In genomic region chr17:82358467-82359350, GRCh38 we compare ENCODE assay signal across 11 cellular contexts. TPM values are rescaled to one million over a fixed set of nuclear protein-coding genes. Genes with fewer than 3 reads are reported as not detected.
DNase-seq lines count a peak whose midpoint lies in the region; ATAC-seq, FAIRE-seq and TF ChIP-seq lines count a peak whose summit lies in the region.
"Had no signal": no experiment of that assay in that cellular context is flagged by ENCODE, and none has a peak within 500 bp of the region (broad histone marks: within the 10 kb centered on the region; RNA-seq: fewer than 3 reads in every experiment).

Gene TEX19 (plus strand): TSS chr17:82359247. CDS start chr17:82362151, 2,904 bp downstream.

- no peak for TF ChIP-seq RAD21 in GM12878 (IDR thresholded peaks at IDR 0.05; ENCODE audit: insufficient read depth, low read depth, low read length)

- intact Hi-C loops in GM12878 (cut with micrococcal nuclease; ENCODE audit: unreplicated experiment) = no loop called here

- peaks cover 10% of the 10 kb centered on the region for H3K4me1 ChIP-seq in BE2C
- H3K4me1 ChIP-seq in GM12878 (ENCODE audit: control insufficient read depth, insufficient read depth, low read length) = peaks cover 4% of the 10 kb centered on the region; the same call in 1 of the 2 replicates
- H3K4me1 ChIP-seq: heart right ventricle had no signal

- CTCF ChIA-PET in GM12878 (lab: Yijun Ruan, JAX) = interaction anchor here (0.6 to 1.8 kb wide), 9 partner anchors 8 to 191 kb away, joined by 3 to 8 read pairs (median 4); partner anchors contain the start of gene UTS2R
- CTCF ChIA-PET in GM10248 (lab: Yijun Ruan, JAX) = interaction anchor here (2.6 kb wide), 1 partner anchor 10 kb away, joined by 9 read pairs; no protein-coding TSS in a partner anchor

- SMC1A ChIA-PET in GM12878 (lab: Charles Lee; ENCODE audit: uncharacterized antibody, unreplicated experiment) = interaction anchor here (0.8 to 1.2 kb wide), 3 partner anchors 8 to 61 kb away, joined by 3 read pairs; no protein-coding TSS in a partner anchor

- H3K27ac ChIP-seq in GM12878 (ENCODE audit: control insufficient read depth, insufficient read depth) = no peak within 1 kb of the TSS
- H3K27ac ChIP-seq: heart right ventricle, neutrophil had no signal

- RAD21 ChIA-PET in GM12878 (lab: Charles Lee; ENCODE audit: unreplicated experiment) = interaction anchor here (1.2 kb wide), 1 partner anchor 43 kb away, joined by 6 read pairs; no protein-coding TSS in a partner anchor

- peak; percentile 20 for TF ChIP-seq CTCF in BE2C (IDR thresholded peaks at IDR 0.05; ENCODE audit: low read depth, low read length)
- TF ChIP-seq CTCF in GM12878 (IDR thresholded peaks at IDR 0.05 in 2 of 3, conservative IDR thresholded peaks at IDR 0.05 in 1 of 3; ENCODE audit: control insufficient read depth in 2 of 3, extremely low read depth in 1 of 3, insufficient read depth in 1 of 3, low read depth in 3 of 3, low read length in 3 of 3) = peak in 1 of 3 experiments; percentile 10; a peak in 1 of 6 replicates
- no peak for TF ChIP-seq CTCF in GM10248 (IDR thresholded peaks at IDR 0.05; ENCODE audit: control extremely low read depth, extremely low read depth, low read depth, missing control alignments)

- no peaks in the 10 kb centered on the region for H3K79me2 ChIP-seq in GM12878 (ENCODE audit: control insufficient read depth, insufficient read depth, low read length)

- TF ChIP-seq EP300 in GM12878 (IDR thresholded peaks at IDR 0.05; ENCODE audit: borderline replicate concordance in 1 of 2, control insufficient read depth in 1 of 2, low read depth in 2 of 2, low read length in 2 of 2) = no peak

- H3K27me3 ChIP-seq in BE2C = no peaks in the 10 kb centered on the region
- H3K27me3 ChIP-seq in GM12878 (replicated peaks in 1 of 2; ENCODE audit: control insufficient read depth in 2 of 2, insufficient read depth in 2 of 2, low read length in 1 of 2) = no peaks in the 10 kb centered on the region

- TF ChIP-seq POLR2A in GM12878 (IDR thresholded peaks at IDR 0.05; ENCODE audit: low read depth, low read length) = no peak

- H3K4me3 ChIP-seq in BE2C (ENCODE audit: low read depth, low read length) (no peak within 1 kb of the TSS), GM12878 (no peak within 1 kb of the TSS)
- H3K4me3 ChIP-seq: heart right ventricle had no signal

- no peak for FAIRE-seq in GM12878 (lab: Jason Lieb, UNC)

- DNase-seq in BE2C (peak; percentile 53), ELR (ENCODE audit: low read depth) (peak; percentile 43), NCI-H2171 (lab: John Stamatoyannopoulos, UW) (peak; percentile 18), GM12878 (ENCODE audit: low read depth, low spot score) (no peak), AG08395 (ENCODE audit: low spot score) (no peak), GM10248 (ENCODE audit: extremely low spot score) (no peak)
- no peak for DNase-seq in activated CD4-positive, alpha-beta T cell treated with anti-CD3 and anti-CD28 coated beads for 1 hour
- DNase-seq: heart right ventricle had no signal

- no peak within 1 kb of the TSS for H3K9ac ChIP-seq in GM12878 (ENCODE audit: control insufficient read depth, insufficient read depth, low read length)

- BruUV-seq in GM12878 (replicated peaks; lab: Mats Ljungman, UMichigan) = no TSS peak

- ATAC-seq in GM12878 (peak; percentile 67), HG02642 (IDR thresholded peaks at IDR 0.05; ENCODE audit: poor library complexity, unreplicated experiment) (no peak)
- ATAC-seq: heart right ventricle had no signal

- H2AFZ ChIP-seq in GM12878 (ENCODE audit: control insufficient read depth, low read depth, low read length) = no peak within 1 kb of the TSS; the same call in 1 of the 2 replicates

- in situ Hi-C loops in GM12878 (cut with MboI) = no loop called here

- no peaks in the 10 kb centered on the region for H4K20me1 ChIP-seq in GM12878 (ENCODE audit: control insufficient read depth, insufficient read depth)

- H3K36me3 ChIP-seq in BE2C (no peaks in the 10 kb centered on the region; the same call in 1 of the 2 replicates), GM12878 (ENCODE audit: control insufficient read depth in 2 of 2, insufficient read depth in 2 of 2, low read length in 1 of 2) (no peaks in the 10 kb centered on the region)
- H3K36me3 ChIP-seq: heart right ventricle, neutrophil had no signal

- POLR2A ChIA-PET in GM12878 (lab: Charles Lee) = no interaction called here
- POLR2A ChIA-PET in GM10248 (lab: Yijun Ruan, JAX) = no interaction called here

- H3K9me3 ChIP-seq in BE2C (no peaks in the 10 kb centered on the region), GM12878 (replicated peaks; ENCODE audit: control insufficient read depth, insufficient read depth, low read length) (no peaks in the 10 kb centered on the region)
- H3K9me3 ChIP-seq: heart right ventricle, neutrophil had no signal

- H3K4me2 ChIP-seq in GM12878 (ENCODE audit: control insufficient read depth, insufficient read depth) = no peak within 1 kb of the TSS

- WGBS in GM12878 (ENCODE audit: insufficient coverage, insufficient replicate concordance, low lambda C conversion rate, missing lambda C conversion rate) = 64% methylated on average over 21 of the region's 21 CpGs

TF ChIP-seq in GM12878, 131 proteins besides CTCF, POLR2A, EP300 and RAD21:
- TF ChIP-seq BACH1 (IDR thresholded peaks at IDR 0.05; ENCODE audit: borderline replicate concordance) = peak; percentile 92
- TF ChIP-seq ZNF207 (IDR thresholded peaks at IDR 0.05; ENCODE audit: borderline replicate concordance) = no peak
- peak; percentile 93; the same call in 2 of the 3 replicates for TF ChIP-seq POU2F2 (IDR thresholded peaks at IDR 0.05; ENCODE audit: borderline replicate concordance, low read depth, low read length)

RNA-seq across cellular contexts. Expression of gene TEX19, which starts in this region (rescaled TPM):
- polyA plus RNA-seq in BE2C (2012; ENCODE audit: insufficient read depth, insufficient read length, low read depth) = not detected
- total RNA-seq in GM12878 (2013; cell fraction: nucleolus; rRNA removed) = not detected in 2 replicates
- total RNA-seq in GM12878 (2014; rRNA removed) (0.11 TPM in 1 of 2 replicates, not detected in the other), GM12878 (2014; rRNA removed; fragmentation: Illumina TruSeq; extraction: Trizol) (0.14 and 0.22 TPM in 2 replicates), GM12878 (2021) (0.19 TPM in 1 of 2 replicates, not detected in the other)
- not detected for polyA plus RNA-seq in GM12878 (2011; ENCODE audit: low read depth)
- polyA plus RNA-seq in GM12878 (2011; rRNA removed) (0.26 and 0.27 TPM in 2 replicates), GM12878 (2014; fragmentation: Illumina TruSeq; extraction: Trizol) (0.09 TPM in 1 of 2 replicates, not detected in the other), GM12878 (2014; fragmentation: Nextera tagmentation; extraction: Ambion mirVana) (under 1 TPM in 1 of 2 experiments, not detected in 1; 0.03 TPM), GM12878 (2014; rRNA removed) (0.05 and 0.32 TPM in 2 replicates), GM12878 (2016; fragmentation: Nextera tagmentation; extraction: Ambion mirVana) (under 1 TPM in 1 of 2 experiments, not detected in 1; 0.13 TPM)
- 0.33 and 0.39 TPM in 2 replicates for polyA plus RNA-seq in GM12878 (2011; cell fraction: cytosol; rRNA removed)
- polyA plus RNA-seq in GM12878 (2011; cell fraction: nucleus; rRNA removed) = 0.18 and 0.19 TPM in 2 replicates
- polyA plus RNA-seq in GM12878 (2012) = 0.07 TPM in 1 of 2 replicates, not detected in the other
- 0.22 and 0.62 TPM in 2 replicates for polyA minus RNA-seq in GM12878 (2011; rRNA and poly(A)+ RNA removed)
- polyA minus RNA-seq in GM12878 (2011; cell fraction: cytosol; rRNA and poly(A)+ RNA removed) = not detected in 2 replicates
- polyA minus RNA-seq in GM12878 (2011; cell fraction: nucleus; rRNA and poly(A)+ RNA removed) = not detected in 2 replicates
- total RNA-seq: astrocyte, heart right ventricle had no signal
- polyA plus RNA-seq: heart right ventricle had no signal

Comparison
In these comparisons a context has a peak if more than half of its experiments do, and no peak if none do; other contexts are left out.
1. Peak in ATAC-seq in GM12878; RNA of the gene not detected or under 1 TPM.
2. DNase-seq: peak in BE2C (single experiment), ELR (single experiment) and NCI-H2171 (single experiment); none in GM12878 (single experiment), AG08395 (single experiment), GM10248 (single experiment) and activated CD4-positive, alpha-beta T cell treated with anti-CD3 and anti-CD28 coated beads for 1 hour (single experiment).